In genomic region chr17:27263386-27263785, GRCh38 we compare ENCODE assay signal across 13 cellular contexts. TPM values are rescaled to one million over a fixed set of nuclear protein-coding genes. Genes with fewer than 3 reads are reported as not detected.
DNase-seq lines count a peak whose midpoint lies in the region; ATAC-seq and TF ChIP-seq lines count a peak whose summit lies in the region.
"Had no signal": no experiment of that assay in that cellular context is flagged by ENCODE, and none has a peak within 500 bp of the region (broad histone marks: within the 10 kb centered on the region; RNA-seq: fewer than 3 reads in every experiment).

No MANE protein-coding gene starts in this region.

- H3K4me1 ChIP-seq in heart left ventricle = peaks cover 0 to 31% (median 5%) of the 10 kb centered on the region in 12 donors
- H3K4me1 ChIP-seq in tibial artery = peaks cover 0 to 19% (median 16%) of the 10 kb centered on the region in 4 donors
- no peaks in the 10 kb centered on the region for H3K4me1 ChIP-seq in gastrocnemius medialis

- H3K36me3 ChIP-seq in heart left ventricle (no peaks in the 10 kb centered on the region), tibial artery (no peaks in the 10 kb centered on the region), gastrocnemius medialis (no peaks in the 10 kb centered on the region)

- TF ChIP-seq CTCF in heart left ventricle (IDR thresholded peaks at IDR 0.05) (no peak), coronary artery (IDR thresholded peaks at IDR 0.05) (no peak), tibial artery (IDR thresholded peaks at IDR 0.05) (no peak), gastrocnemius medialis (IDR thresholded peaks at IDR 0.05 in 4 of 5, conservative IDR thresholded peaks at IDR 0.05 in 1 of 5) (no peak)

- 64 to 72% (median 65%) methylated on average over 5 of the region's 5 CpGs for WGBS in heart left ventricle, 4 donors

- peak overlapping the region in 7 of 12 donors; percentile 18 to 75 (median 44) for H3K27ac ChIP-seq in heart left ventricle
- H3K27ac ChIP-seq in coronary artery = peak overlapping the region; percentile 39 to 50
- H3K27ac ChIP-seq in tibial artery = peak overlapping the region; percentile 71 to 77
- peak overlapping the region in 2 of 4 donors; percentile 42 to 50 for H3K27ac ChIP-seq in gastrocnemius medialis
- H3K27ac ChIP-seq: 22Rv1, GM23248 had no signal

- TF ChIP-seq POLR2A in heart left ventricle (IDR thresholded peaks at IDR 0.05) (no peak), gastrocnemius medialis (IDR thresholded peaks at IDR 0.05) (no peak)

- no peaks in the 10 kb centered on the region for H3K9me3 ChIP-seq in heart left ventricle
- no peaks in the 10 kb centered on the region for H3K9me3 ChIP-seq in tibial artery
- no peaks in the 10 kb centered on the region for H3K9me3 ChIP-seq in gastrocnemius medialis

- intact Hi-C loops in heart left ventricle (cut with DNase I) = no loop called here
- intact Hi-C loops in left ventricle myocardium superior (cut with micrococcal nuclease) = no loop called here
- intact Hi-C loops in tibial artery (cut with DNase I; ENCODE audit: low total_unique reads) = no loop called here
- intact Hi-C loops in gastrocnemius medialis (cut with DNase I; ENCODE audit: low total_unique reads) = no loop called here

- in situ Hi-C loops in gastrocnemius medialis (cut with MboI; ENCODE audit: low sequenced_read_pairs in 4 of 4) = loop anchor here in 1 of 4 donors (10.0 kb wide), 1 partner anchor 61 kb away; no protein-coding TSS in a partner anchor

- ATAC-seq in heart left ventricle (peak in 1 of 4 donors; percentile 20), left ventricle myocardium superior (no peak), gastrocnemius medialis (no peak), GM21619 (IDR thresholded peaks at IDR 0.05; ENCODE audit: unreplicated experiment) (no peak)
- ATAC-seq: HCT116, HepG2 had no signal

- H3K4me3 ChIP-seq in heart left ventricle (no peak overlapping the region), coronary artery (no peak overlapping the region), tibial artery (no peak overlapping the region), gastrocnemius medialis (no peak overlapping the region)
- H3K4me3 ChIP-seq: GM23248 had no signal

- no peaks in the 10 kb centered on the region for H3K27me3 ChIP-seq in heart left ventricle
- no peaks in the 10 kb centered on the region for H3K27me3 ChIP-seq in tibial artery
- no peaks in the 10 kb centered on the region for H3K27me3 ChIP-seq in gastrocnemius medialis

- no peak for DNase-seq in heart left ventricle
- DNase-seq in left ventricle myocardium superior = no peak
- no peak for DNase-seq in coronary artery (ENCODE audit: low spot score)
- DNase-seq in lung microvascular endothelial cell (ENCODE audit: low read depth in 2 of 2) = peak; percentile 59 to 69
- no peak for DNase-seq in tibial artery
- DNase-seq in NCI-H1417 (lab: John Stamatoyannopoulos, UW) = no peak
- no peak for DNase-seq in gastrocnemius medialis
- DNase-seq: CD8-positive, alpha-beta memory T cell; GM23248 had no signal

RNA-seq across cellular contexts. Expression of gene WSB1, which starts 30.5 kb away (rescaled TPM):
- total RNA-seq in heart left ventricle (100 to 1,000 TPM in 1 of 9 donors, 10 to 100 TPM in 8; 22.3 to 119 (median 53.4) TPM), left ventricle myocardium superior (47.9 TPM), lung microvascular endothelial cell (276 and 293 TPM in 2 replicates), gastrocnemius medialis (10 to 100 TPM; 15.8 to 48.1 (median 20.4) TPM)
- 10 to 100 TPM; 62.3 to 92.1 TPM for polyA plus RNA-seq in heart left ventricle

Comparison
In these comparisons a context has a peak if more than half of its experiments do, and no peak if none do; other contexts are left out.
1. DNase-seq: peak in lung microvascular endothelial cell (2 of 2); none in heart left ventricle (0 of 5), left ventricle myocardium superior (single experiment), coronary artery (single experiment), tibial artery (0 of 2), NCI-H1417 (0 of 3) and gastrocnemius medialis (0 of 2).